Comparison of ENCODE assay signal across 26 cellular contexts in genomic region chr2:58560531-58560930, GRCh38.
"Had no signal": no experiment of that assay in that cellular context is flagged by ENCODE, and none has a peak within 500 bp of the region (broad histone marks: within the 10 kb centered on the region; RNA-seq: fewer than 3 reads in every experiment).

No MANE protein-coding gene starts in this region.

- DNase-seq: activated CD4-positive, alpha-beta T cell treated with anti-CD3 and anti-CD28 coated beads for 1 hour; activated CD4-positive, alpha-beta T cell treated with anti-CD3 and anti-CD28 coated beads for 4 hours; activated CD4-positive, alpha-beta T cell treated with anti-CD3 and anti-CD28 coated beads, Interleukin-2, amount 10 ng/mL, durations not matched to agents 7 days and 5 days; activated CD4-positive, alpha-beta T cell treated with anti-CD3 and anti-CD28 coated beads, Interleukin-2, amount 50 U/mL, for 48 hours; activated CD8-positive, alpha-beta memory T cell treated with anti-CD3 and anti-CD28 coated beads for 24 hours; activated CD8-positive, alpha-beta T cell treated with anti-CD3 and anti-CD28 coated beads for 36 hours; activated effector memory CD4-positive, alpha-beta T cell treated with Interleukin-2 at 50 U/mL for 16 hours; activated gamma-delta T cell treated with Interleukin-2 at 50 U/mL for 16 hours; activated naive CD4-positive, alpha-beta T cell treated with anti-CD3 and anti-CD28 coated beads, Interleukin-2, amount 50 U/mL, for 16 hours; activated naive CD4-positive, alpha-beta T cell treated with Interleukin-2 at 50 U/mL for 16 hours; activated T-cell treated with anti-CD3 and anti-CD28 coated beads, Interleukin-2, amount 50 U/mL, for 4 hours; amniotic stem cell; anterior cingulate cortex; central memory CD4-positive, alpha-beta T cell; cerebellar nuclear complex; colonic mucosa; effector CD8-positive, alpha-beta T cell; esophagus squamous epithelium; head of caudate nucleus; T-helper 2 cell had no signal

- H3K27ac ChIP-seq: breast epithelium, cardiac muscle cell, colonic mucosa, epithelial cell of prostate, esophagus squamous epithelium had no signal

- H3K27me3 ChIP-seq: breast epithelium, cardiac muscle cell, colonic mucosa had no signal

- H3K36me3 ChIP-seq: breast epithelium, cardiac muscle cell, colonic mucosa, esophagus squamous epithelium had no signal

- H3K4me1 ChIP-seq: breast epithelium, colonic mucosa, esophagus squamous epithelium had no signal

- H3K9me3 ChIP-seq: breast epithelium, colonic mucosa, esophagus squamous epithelium had no signal

- H3K9me3 Mint-ChIP-seq: activated CD4-positive, alpha-beta T cell treated with anti-CD3 and anti-CD28 coated beads, Interleukin-2, amount 10 ng/mL, durations not matched to agents 7 days and 5 days; activated CD8-positive, alpha-beta T cell treated with anti-CD3 and anti-CD28 coated beads for 36 hours; activated T-cell treated with anti-CD3 and anti-CD28 coated beads, Interleukin-2, amount 50 U/mL, for 4 hours; activated T-helper 17 cell treated with anti-CD3 and anti-CD28 coated beads, Interleukin-2, amount 50 U/mL, for 72 hours; brain had no signal

- H3K27ac Mint-ChIP-seq: activated CD4-positive, alpha-beta T cell treated with anti-CD3 and anti-CD28 coated beads, Interleukin-2, amount 10 ng/mL, durations not matched to agents 7 days and 5 days; activated CD8-positive, alpha-beta T cell treated with anti-CD3 and anti-CD28 coated beads for 36 hours; activated naive CD8-positive, alpha-beta T cell; activated T-helper 17 cell treated with anti-CD3 and anti-CD28 coated beads, Interleukin-2, amount 50 U/mL, for 72 hours; brain had no signal

- ATAC-seq: activated CD8-positive, alpha-beta T cell treated with anti-CD3 and anti-CD28 coated beads for 36 hours; activated T-cell treated with anti-CD3 and anti-CD28 coated beads, Interleukin-2, amount 50 U/mL, for 4 hours; activated T-helper 17 cell treated with anti-CD3 and anti-CD28 coated beads, Interleukin-2, amount 50 U/mL, for 72 hours had no signal

- H3K36me3 Mint-ChIP-seq: activated naive CD8-positive, alpha-beta T cell; brain had no signal

- H3K4me3 ChIP-seq: breast epithelium, cardiac muscle cell, colonic mucosa, esophagus squamous epithelium had no signal

- H3K4me1 Mint-ChIP-seq: activated CD4-positive, alpha-beta T cell treated with anti-CD3 and anti-CD28 coated beads, Interleukin-2, amount 10 ng/mL, durations not matched to agents 7 days and 5 days; activated T-helper 17 cell treated with anti-CD3 and anti-CD28 coated beads, Interleukin-2, amount 50 U/mL, for 72 hours had no signal

- H3K4me3 Mint-ChIP-seq: activated CD4-positive, alpha-beta T cell treated with anti-CD3 and anti-CD28 coated beads, Interleukin-2, amount 10 ng/mL, durations not matched to agents 7 days and 5 days; activated CD8-positive, alpha-beta T cell treated with anti-CD3 and anti-CD28 coated beads for 36 hours; activated naive CD8-positive, alpha-beta T cell; activated T-cell treated with anti-CD3 and anti-CD28 coated beads, Interleukin-2, amount 50 U/mL, for 4 hours; activated T-helper 17 cell treated with anti-CD3 and anti-CD28 coated beads, Interleukin-2, amount 50 U/mL, for 72 hours; brain had no signal

- H3K27me3 Mint-ChIP-seq: activated naive CD8-positive, alpha-beta T cell had no signal
